In the genomic region with DNA sequence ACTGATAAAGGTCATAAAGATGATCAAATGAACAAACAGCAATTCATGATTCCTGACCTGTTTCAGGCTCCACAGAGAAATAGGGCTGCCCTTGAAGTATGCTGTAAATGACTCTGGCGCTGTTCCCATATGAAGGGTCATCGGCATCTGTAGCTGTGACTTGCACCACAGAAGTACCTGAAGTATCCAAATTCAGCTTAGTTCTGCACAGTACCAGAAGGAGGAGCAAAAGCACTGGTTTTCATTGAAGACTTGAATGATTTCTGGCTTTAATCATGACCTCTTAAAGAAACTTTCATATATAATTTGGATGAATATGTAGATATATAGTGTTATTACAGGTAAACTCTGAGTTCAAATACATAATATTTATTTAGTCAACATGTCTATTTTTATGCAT, we compare ENCODE assay signal across 18 cellular contexts.
A peak's percentile ranks its signal among the peaks of the same experiment; 100 is the strongest.
DNase-seq lines count a peak whose midpoint lies in the region; ATAC-seq, FAIRE-seq and TF ChIP-seq lines count a peak whose summit lies in the region.
"Had no signal": no experiment of that assay in that cellular context is flagged by ENCODE, and none has a peak within 500 bp of the region (broad histone marks: within the 10 kb centered on the region; RNA-seq: fewer than 3 reads in every experiment).

No MANE protein-coding gene starts in this region.

- no peak for DNase-seq in D721Med (ENCODE audit: insufficient read length, low spot score)
- DNase-seq in LNCaP clone FGC (ENCODE audit: low read depth) = no peak
- DNase-seq in PC-3 = peak; percentile 36
- no peak for DNase-seq in right lobe of liver
- no peak for DNase-seq in stimulated activated CD4-positive, alpha-beta T cell treated with anti-CD3 and anti-CD28 coated beads, Interleukin-2, amount 100 ng/mL, for 48 hours
- no peak for DNase-seq in iPS-NIHi7 (ENCODE audit: extremely low spot score)
- DNase-seq: activated CD4-positive, CD25-positive, alpha-beta regulatory T cell; cerebellar nuclear complex; DMS79 treated with DMSO at 0.1 percent for 48 hours; HFFc6; NCI-H1436; NCI-H526; ovary; RPMI8226; stimulated activated CD4-positive, alpha-beta T cell treated with anti-CD3 and anti-CD28 coated beads, Interleukin-4, amount 100 ng/mL, for 24 hours had no signal

- H3K9me3 ChIP-seq in PC-3 (ENCODE audit: low read length) = no peaks in the 10 kb centered on the region
- no peaks in the 10 kb centered on the region for H3K9me3 ChIP-seq in right lobe of liver
- H3K9me3 ChIP-seq: ovary, thoracic aorta had no signal

- CTCF ChIA-PET in PC-3 (lab: Charles Lee) = interaction anchor here (0.5 to 1.2 kb wide), 4 partner anchors 96 to 234 kb away, joined by 3 to 4 read pairs (median 4); no protein-coding TSS in a partner anchor

- H3K9me2 ChIP-seq in PC-3 (replicated peaks; ENCODE audit: low read length) = no peaks in the 10 kb centered on the region

- 54% methylated on average over 2 of the region's 2 CpGs for WGBS in right lobe of liver (ENCODE audit: insufficient coverage, low coverage, low lambda C conversion rate, missing lambda C conversion rate)

- no peak for TF ChIP-seq POLR2A in right lobe of liver (IDR thresholded peaks at IDR 0.05)

- H3K9ac ChIP-seq in PC-3 (ENCODE audit: low read length) = no peak overlapping the region

- H3K4me3 ChIP-seq in LNCaP clone FGC (ENCODE audit: low read depth, low read length) (no peak overlapping the region), PC-3 (ENCODE audit: low read length) (no peak overlapping the region), right lobe of liver (no peak overlapping the region)
- H3K4me3 ChIP-seq: ovary, thoracic aorta had no signal

- no peak overlapping the region for H2AFZ ChIP-seq in PC-3 (ENCODE audit: low read length)

- no peaks in the 10 kb centered on the region for H3K27me3 ChIP-seq in PC-3 (ENCODE audit: low read length)
- no peaks in the 10 kb centered on the region for H3K27me3 ChIP-seq in right lobe of liver

- H3K4me2 ChIP-seq in PC-3 (ENCODE audit: low read length) = no peak overlapping the region

- no peaks in the 10 kb centered on the region for H3F3A ChIP-seq in PC-3 (ENCODE audit: low read length, unreplicated experiment)

- no peaks in the 10 kb centered on the region for H3K36me3 ChIP-seq in PC-3 (ENCODE audit: low read depth, low read length)
- H3K36me3 ChIP-seq in right lobe of liver = no peaks in the 10 kb centered on the region
- H3K36me3 ChIP-seq: ovary, thoracic aorta had no signal

- H3K4me1 ChIP-seq in PC-3 (ENCODE audit: insufficient read depth, low read length) (no peaks in the 10 kb centered on the region), right lobe of liver (no peaks in the 10 kb centered on the region)

- POLR2A ChIA-PET in PC-3 (lab: Charles Lee; ENCODE audit: unreplicated experiment) = no interaction called here

- intact Hi-C loops in PC-3 (cut with micrococcal nuclease) = loop anchor here (1.0 to 2.0 kb wide), 2 partner anchors 97 to 107 kb away; no protein-coding TSS in a partner anchor
- intact Hi-C loops in right lobe of liver (cut with DNase I) = no loop called here

- no TSS peak for BruUV-seq in PC-3 (replicated peaks; lab: Mats Ljungman, UMichigan)

- H4K20me1 ChIP-seq in PC-3 (ENCODE audit: low read length) = no peaks in the 10 kb centered on the region

- ATAC-seq in PC-3 (peak; percentile 62), right lobe of liver (peak; percentile 24 to 64 (median 36)), GM19467 (IDR thresholded peaks at IDR 0.05; ENCODE audit: unreplicated experiment) (no peak)
- ATAC-seq: activated T-helper 17 cell treated with anti-CD3 and anti-CD28 coated beads, Interleukin-2, amount 50 U/mL, for 72 hours had no signal

- peak; percentile 20 for TF ChIP-seq CTCF in D721Med (IDR thresholded peaks at IDR 0.05; ENCODE audit: insufficient read depth, missing control alignments)
- peak; percentile 58 for TF ChIP-seq CTCF in LNCaP clone FGC (IDR thresholded peaks at IDR 0.05; ENCODE audit: control insufficient read depth, extremely low read depth, insufficient read depth)
- peak; percentile 54 for TF ChIP-seq CTCF in PC-3 (conservative IDR thresholded peaks at IDR 0.05; ENCODE audit: low read depth, low read length)
- peak in 1 of 4 donors; percentile 13 for TF ChIP-seq CTCF in right lobe of liver (IDR thresholded peaks at IDR 0.05)

- no peak for FAIRE-seq in D721Med (lab: Jason Lieb, UNC)

- H3K27ac ChIP-seq in PC-3 (ENCODE audit: low read length) = no peak overlapping the region
- H3K27ac ChIP-seq in right lobe of liver = no peak overlapping the region
- H3K27ac ChIP-seq: ovary, thoracic aorta had no signal

- H3K79me2 ChIP-seq in PC-3 (ENCODE audit: low read length) = no peaks in the 10 kb centered on the region
